In the genomic region with DNA sequence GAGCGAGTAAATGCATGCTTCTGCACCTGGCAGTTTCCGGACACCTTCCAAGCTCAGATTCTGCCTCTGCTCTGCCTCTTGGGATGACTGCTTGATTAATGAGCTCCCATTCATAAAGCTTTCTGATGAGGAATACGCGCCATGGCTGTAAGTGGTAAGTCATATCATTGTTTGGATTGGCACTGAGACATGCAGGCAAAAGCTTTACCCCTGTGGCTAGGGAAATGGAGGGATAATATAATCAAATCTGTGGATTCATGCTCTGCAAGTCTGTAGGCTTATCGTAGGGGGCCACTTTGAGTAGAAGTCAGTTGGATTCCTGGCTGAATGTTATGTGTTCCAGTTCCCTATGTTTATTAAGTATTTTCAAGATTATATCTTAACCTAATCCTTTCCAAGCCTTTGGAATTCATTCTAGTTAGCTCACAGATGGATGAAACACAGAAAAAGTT, we compare ENCODE assay signal across 13 cellular contexts.
DNase-seq lines count a peak whose midpoint lies in the region; ATAC-seq and TF ChIP-seq lines count a peak whose summit lies in the region.
"Had no signal": no experiment of that assay in that cellular context is flagged by ENCODE, and none has a peak within 500 bp of the region (broad histone marks: within the 10 kb centered on the region; RNA-seq: fewer than 3 reads in every experiment).

No MANE protein-coding gene starts in this region.

- TF ChIP-seq EP300 in neural cell (conservative IDR thresholded peaks at IDR 0.05; ENCODE audit: poor library complexity, severe bottlenecking) = peak; percentile 70

- peak overlapping the region; percentile 38 for H3K9ac ChIP-seq in neural cell (ENCODE audit: low read length)

- no peaks in the 10 kb centered on the region for H3F3A ChIP-seq in neural cell (ENCODE audit: insufficient read depth, low read length, poor library complexity, severe bottlenecking)

- no peaks in the 10 kb centered on the region for H3K9me3 ChIP-seq in neural cell (ENCODE audit: low read length)

- no peaks in the 10 kb centered on the region for H4K20me1 ChIP-seq in neural cell (ENCODE audit: insufficient read depth)

- H3K27me3 ChIP-seq in neural cell (ENCODE audit: insufficient read depth, low read depth, low read length) = no peaks in the 10 kb centered on the region

- H3K27ac ChIP-seq in neural cell (ENCODE audit: low read length) = peak overlapping the region; percentile 57
- H3K27ac ChIP-seq: C4-2B had no signal

- no peak overlapping the region for H2AFZ ChIP-seq in neural cell (ENCODE audit: low read depth, low read length)

- H3K79me2 ChIP-seq in neural cell (replicated peaks; ENCODE audit: insufficient read depth, low read length) = no peaks in the 10 kb centered on the region

- ATAC-seq in SK-N-SH treated with all-trans-retinoic acid at 6 μM for 48 hours (peak; percentile 44; the same call in 1 of the 3 replicates), GM21381 (IDR thresholded peaks at IDR 0.05; ENCODE audit: unreplicated experiment) (no peak)
- ATAC-seq: activated CD8-positive, alpha-beta memory T cell treated with anti-CD3 and anti-CD28 coated beads, Interleukin-2, amount 10 ng/mL, durations not matched to agents 7 days and 5 days; HCT116 had no signal

- H3K4me3 ChIP-seq in neural cell (ENCODE audit: low read length) = peak overlapping the region; percentile 56
- H3K4me3 ChIP-seq: lung had no signal

- no peak for TF ChIP-seq CTCF in neural cell (IDR thresholded peaks at IDR 0.05; ENCODE audit: poor library complexity, severe bottlenecking)

- no peaks in the 10 kb centered on the region for H3K36me3 ChIP-seq in neural cell (ENCODE audit: insufficient read depth, low read length)

- peak overlapping the region; percentile 32 for H3K4me2 ChIP-seq in neural cell (ENCODE audit: low read length)

- TF ChIP-seq RAD21 in neural cell (conservative IDR thresholded peaks at IDR 0.05) = no peak

- peak; percentile 94 for DNase-seq in NCI-H1092 treated with DMSO at 0.1 percent for 48 hours (lab: John Stamatoyannopoulos, UW)
- peak; percentile 56 for DNase-seq in NCI-H2196 treated with DMSO at 0.1 percent for 48 hours (lab: John Stamatoyannopoulos, UW; ENCODE audit: unreplicated experiment)
- DNase-seq in stimulated activated CD4-positive, alpha-beta T cell treated with anti-CD3 and anti-CD28 coated beads, Interleukin-12 subunit alpha, Interleukin-12 subunit beta, amount 100 ng/mL, for 4 hours = no peak
- DNase-seq in T1000 (lab: John Stamatoyannopoulos, UW) = no peak
- DNase-seq: activated CD8-positive, alpha-beta memory T cell treated with anti-CD3 and anti-CD28 coated beads, Interleukin-2, amount 10 ng/mL, durations not matched to agents 7 days and 5 days; activated naive CD4-positive, alpha-beta T cell treated with anti-CD3 and anti-CD28 coated beads for 36 hours; MV-4-11 had no signal

- H3K9me2 ChIP-seq in neural cell (ENCODE audit: insufficient read depth, low read length) = no peaks in the 10 kb centered on the region

TF ChIP-seq in SK-N-SH treated with all-trans-retinoic acid at 6 μM for 48 hours, 23 proteins besides CTCF, POLR2A, EP300 and RAD21 (continues in another document):
- TF ChIP-seq, protein P1, sequence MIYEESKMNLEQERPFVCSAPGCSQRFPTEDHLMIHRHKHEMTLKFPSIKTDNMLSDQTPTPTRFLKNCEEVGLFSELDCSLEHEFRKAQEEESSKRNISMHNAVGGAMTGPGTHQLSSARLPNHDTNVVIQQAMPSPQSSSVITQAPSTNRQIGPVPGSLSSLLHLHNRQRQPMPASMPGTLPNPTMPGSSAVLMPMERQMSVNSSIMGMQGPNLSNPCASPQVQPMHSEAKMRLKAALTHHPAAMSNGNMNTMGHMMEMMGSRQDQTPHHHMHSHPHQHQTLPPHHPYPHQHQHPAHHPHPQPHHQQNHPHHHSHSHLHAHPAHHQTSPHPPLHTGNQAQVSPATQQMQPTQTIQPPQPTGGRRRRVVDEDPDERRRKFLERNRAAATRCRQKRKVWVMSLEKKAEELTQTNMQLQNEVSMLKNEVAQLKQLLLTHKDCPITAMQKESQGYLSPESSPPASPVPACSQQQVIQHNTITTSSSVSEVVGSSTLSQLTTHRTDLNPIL (CRISPR knock-in tag; IDR thresholded peaks at IDR 0.05; ENCODE audit: low read depth) = 0 out of 2 replicates have a peak, but pooled peaks have one; percentile 53
- TF ChIP-seq TCF4 (CRISPR knock-in tag; IDR thresholded peaks at IDR 0.05; ENCODE audit: borderline replicate concordance) (peak; percentile 84), CSDC2 (CRISPR knock-in tag; IDR thresholded peaks at IDR 0.05) (peak; percentile 79; the same call in 1 of the 2 replicates), ARNTL (CRISPR knock-in tag; IDR thresholded peaks at IDR 0.05; ENCODE audit: borderline replicate concordance, low read depth) (no peak), ZC3H10 (CRISPR knock-in tag; IDR thresholded peaks at IDR 0.05) (no peak), GLIS3 (CRISPR knock-in tag; IDR thresholded peaks at IDR 0.05) (0 out of 2 replicates have a peak, but pooled peaks have one; percentile 9), ESRRG (CRISPR knock-in tag; IDR thresholded peaks at IDR 0.05) (no peak)
- TF ChIP-seq, protein P2, sequence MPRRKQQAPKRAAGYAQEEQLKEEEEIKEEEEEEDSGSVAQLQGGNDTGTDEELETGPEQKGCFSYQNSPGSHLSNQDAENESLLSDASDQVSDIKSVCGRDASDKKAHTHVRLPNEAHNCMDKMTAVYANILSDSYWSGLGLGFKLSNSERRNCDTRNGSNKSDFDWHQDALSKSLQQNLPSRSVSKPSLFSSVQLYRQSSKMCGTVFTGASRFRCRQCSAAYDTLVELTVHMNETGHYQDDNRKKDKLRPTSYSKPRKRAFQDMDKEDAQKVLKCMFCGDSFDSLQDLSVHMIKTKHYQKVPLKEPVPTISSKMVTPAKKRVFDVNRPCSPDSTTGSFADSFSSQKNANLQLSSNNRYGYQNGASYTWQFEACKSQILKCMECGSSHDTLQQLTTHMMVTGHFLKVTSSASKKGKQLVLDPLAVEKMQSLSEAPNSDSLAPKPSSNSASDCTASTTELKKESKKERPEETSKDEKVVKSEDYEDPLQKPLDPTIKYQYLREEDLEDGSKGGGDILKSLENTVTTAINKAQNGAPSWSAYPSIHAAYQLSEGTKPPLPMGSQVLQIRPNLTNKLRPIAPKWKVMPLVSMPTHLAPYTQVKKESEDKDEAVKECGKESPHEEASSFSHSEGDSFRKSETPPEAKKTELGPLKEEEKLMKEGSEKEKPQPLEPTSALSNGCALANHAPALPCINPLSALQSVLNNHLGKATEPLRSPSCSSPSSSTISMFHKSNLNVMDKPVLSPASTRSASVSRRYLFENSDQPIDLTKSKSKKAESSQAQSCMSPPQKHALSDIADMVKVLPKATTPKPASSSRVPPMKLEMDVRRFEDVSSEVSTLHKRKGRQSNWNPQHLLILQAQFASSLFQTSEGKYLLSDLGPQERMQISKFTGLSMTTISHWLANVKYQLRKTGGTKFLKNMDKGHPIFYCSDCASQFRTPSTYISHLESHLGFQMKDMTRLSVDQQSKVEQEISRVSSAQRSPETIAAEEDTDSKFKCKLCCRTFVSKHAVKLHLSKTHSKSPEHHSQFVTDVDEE (CRISPR knock-in tag; IDR thresholded peaks at IDR 0.05) = peak; percentile 96

TF ChIP-seq in neural cell, 6 proteins besides CTCF, POLR2A, EP300 and RAD21:
- TF ChIP-seq POLR2AphosphoS5 (IDR thresholded peaks at IDR 0.05) (peak; percentile 75), MXI1 (conservative IDR thresholded peaks at IDR 0.05; ENCODE audit: poor library complexity, severe bottlenecking) (peak; percentile 26), EZH2 (IDR thresholded peaks at IDR 0.05; ENCODE audit: borderline replicate concordance, insufficient read depth, low read length, poor library complexity, severe bottlenecking) (no peak)
TF ChIP-seq in neural cell: peak in this region for 2.

Comparison
In these comparisons a context has a peak if more than half of its experiments do, and no peak if none do; other contexts are left out.
1. DNase-seq: peak in NCI-H1092 treated with DMSO at 0.1 percent for 48 hours (single experiment) and NCI-H2196 treated with DMSO at 0.1 percent for 48 hours (single experiment); none in stimulated activated CD4-positive, alpha-beta T cell treated with anti-CD3 and anti-CD28 coated beads, Interleukin-12 subunit alpha, Interleukin-12 subunit beta, amount 100 ng/mL, for 4 hours (single experiment) and T1000 (single experiment).